ENCODE assay signal across 10 cellular contexts in genomic region chr5:32223972-32224608, GRCh38. TPM values are rescaled to one million over a fixed set of nuclear protein-coding genes. Genes with fewer than 3 reads are reported as not detected.
DNase-seq lines count a peak whose midpoint lies in the region; ATAC-seq and TF ChIP-seq lines count a peak whose summit lies in the region.
"Had no signal": no experiment of that assay in that cellular context is flagged by ENCODE, and none has a peak within 500 bp of the region (broad histone marks: within the 10 kb centered on the region; RNA-seq: fewer than 3 reads in every experiment).

No MANE protein-coding gene starts in this region.

- H3K36me3 ChIP-seq in MG63: peaks cover 21% of the 10 kb centered on the region
- peaks cover 5% of the 10 kb centered on the region in 2 donors for H3K36me3 ChIP-seq in lung (ENCODE audit: control insufficient read depth in 2 of 2, insufficient read depth in 2 of 2, low read length in 2 of 2)
- no peaks in the 10 kb centered on the region for H3K36me3 ChIP-seq in mucosa of descending colon (ENCODE audit: low read depth)
- peaks cover 3% of the 10 kb centered on the region for H3K36me3 ChIP-seq in effector memory CD4-positive, alpha-beta T cell (ENCODE audit: control insufficient read depth, insufficient read depth, low read length)

- peaks cover 3 to 7% of the 10 kb centered on the region in 2 donors for H3K4me1 ChIP-seq in lung (ENCODE audit: control insufficient read depth in 2 of 2, insufficient read depth in 2 of 2, low read length in 2 of 2)
- no peaks in the 10 kb centered on the region for H3K4me1 ChIP-seq in mucosa of descending colon (ENCODE audit: low read depth)
- H3K4me1 ChIP-seq in effector memory CD4-positive, alpha-beta T cell (ENCODE audit: control insufficient read depth, insufficient read depth, low read length, poor library complexity, severe bottlenecking): no peaks in the 10 kb centered on the region

- H3K4me3 ChIP-seq in MG63 (no peak overlapping the region), epithelial cell of proximal tubule (ENCODE audit: low read depth, low read length) (no peak overlapping the region), lung (no peak overlapping the region), mucosa of descending colon (no peak overlapping the region)
- H3K4me3 ChIP-seq in effector memory CD4-positive, alpha-beta T cell (ENCODE audit: insufficient read depth, low read depth, low read length, poor library complexity, severe bottlenecking): no peak overlapping the region

- TF ChIP-seq CTCF in epithelial cell of proximal tubule (conservative IDR thresholded peaks at IDR 0.05; ENCODE audit: low read depth, low read length) (no peak), lung (IDR thresholded peaks at IDR 0.05; ENCODE audit: control extremely low read depth, extremely low read depth) (no peak), mucosa of descending colon (IDR thresholded peaks at IDR 0.05) (no peak)

- no peaks in the 10 kb centered on the region for H3K27me3 ChIP-seq in MG63
- H3K27me3 ChIP-seq in lung (ENCODE audit: control insufficient read depth, insufficient read depth): no peaks in the 10 kb centered on the region
- H3K27me3 ChIP-seq in effector memory CD4-positive, alpha-beta T cell (replicated peaks; ENCODE audit: control insufficient read depth, insufficient read depth, low read length, poor library complexity, severe bottlenecking): no peaks in the 10 kb centered on the region

- 55 to 77% methylated on average over 1 of the region's 1 CpG for WGBS in lung, 2 donors

- peak overlapping the region in 1 of 2 donors; percentile 51 for H3K27ac ChIP-seq in lung (ENCODE audit: low read depth in 1 of 2, low read length in 1 of 2)
- no peak overlapping the region for H3K27ac ChIP-seq in effector memory CD4-positive, alpha-beta T cell (ENCODE audit: insufficient read depth, low read length, poor library complexity, severe bottlenecking)
- H3K27ac ChIP-seq: C4-2B had no signal

- H3K9me3 ChIP-seq in MG63 (no peaks in the 10 kb centered on the region), lung (ENCODE audit: control insufficient read depth in 2 of 2, insufficient read depth in 1 of 2, low read length in 1 of 2) (no peaks in the 10 kb centered on the region), mucosa of descending colon (no peaks in the 10 kb centered on the region)
- H3K9me3 ChIP-seq in effector memory CD4-positive, alpha-beta T cell (ENCODE audit: control insufficient read depth, low read length): no peaks in the 10 kb centered on the region

- DNase-seq in AG08395 (ENCODE audit: low spot score) (peak; percentile 88), MG63 (peak; percentile 39), epithelial cell of proximal tubule (ENCODE audit: low read depth) (peak; percentile 83), lung (ENCODE audit: low spot score) (peak; percentile 50), mucosa of descending colon (no peak)
- DNase-seq in effector memory CD4-positive, alpha-beta T cell: no peak
- DNase-seq: NCI-H2029 had no signal

- intact Hi-C loops in mucosa of descending colon (cut with DNase I, micrococcal nuclease): loop anchor here in 1 of 2 donors (10.0 kb wide), 1 partner anchor 49 kb away; the partner anchor contains the start of gene GOLPH3

- ATAC-seq in lung (ENCODE audit: insufficient read depth, low FRiP score) (peak; percentile 78), mucosa of descending colon (no peak), GM21390 (IDR thresholded peaks at IDR 0.05; ENCODE audit: unreplicated experiment) (no peak), HG03025 (IDR thresholded peaks at IDR 0.05; ENCODE audit: low FRiP score, unreplicated experiment) (no peak)

RNA-seq across cellular contexts. Expression of gene GOLPH3, which starts 50.0 kb away (rescaled TPM):
- 66.2 and 97.8 TPM in 2 replicates for total RNA-seq in MG63 (2014; rRNA removed; shearing (Covaris generic); ENCODE audit: low replicate concordance)
- 65.0 and 83.8 TPM in 2 replicates for total RNA-seq in epithelial cell of proximal tubule
- 100 to 1,000 TPM in 1 of 2 donors, 10 to 100 TPM in 1; 81.4 to 112 TPM for total RNA-seq in lung
- 10 to 100 TPM; 52.2 to 58.3 TPM for polyA plus RNA-seq in lung
- total RNA-seq in mucosa of descending colon: 100 to 1,000 TPM; 101 to 178 (median 123) TPM

Comparison
In these comparisons a context has a peak if more than half of its experiments do, and no peak if none do; other contexts are left out.
1. DNase-seq: peak in AG08395 (single experiment), MG63 (single experiment), epithelial cell of proximal tubule (single experiment) and lung (single experiment); none in mucosa of descending colon (0 of 3) and effector memory CD4-positive, alpha-beta T cell (0 of 3).